Comparison of ENCODE assay signal across 1 cellular context in genomic region chr20:4153661-4154238, GRCh38.
A peak's percentile ranks its signal among the peaks of the same experiment; 100 is the strongest.
TF ChIP-seq lines count a peak whose summit lies in the region.

No MANE protein-coding gene starts in this region.

TF ChIP-seq in HepG2, 621 proteins besides CTCF, POLR2A, EP300 and RAD21:
- TF ChIP-seq NFAT5 (CRISPR knock-in tag; IDR thresholded peaks at IDR 0.05): no peak
- TF ChIP-seq ZNF687 (CRISPR knock-in tag; IDR thresholded peaks at IDR 0.05): 0 out of 2 replicates have a peak, but pooled peaks have one; percentile 10
- TF ChIP-seq ZNF225 (CRISPR knock-in tag; IDR thresholded peaks at IDR 0.05): peak; percentile 43; the same call in 1 of the 2 replicates
TF ChIP-seq in HepG2: peak in this region for 2.
